10 cellular contexts compared by ENCODE assay signal in the genomic region with DNA sequence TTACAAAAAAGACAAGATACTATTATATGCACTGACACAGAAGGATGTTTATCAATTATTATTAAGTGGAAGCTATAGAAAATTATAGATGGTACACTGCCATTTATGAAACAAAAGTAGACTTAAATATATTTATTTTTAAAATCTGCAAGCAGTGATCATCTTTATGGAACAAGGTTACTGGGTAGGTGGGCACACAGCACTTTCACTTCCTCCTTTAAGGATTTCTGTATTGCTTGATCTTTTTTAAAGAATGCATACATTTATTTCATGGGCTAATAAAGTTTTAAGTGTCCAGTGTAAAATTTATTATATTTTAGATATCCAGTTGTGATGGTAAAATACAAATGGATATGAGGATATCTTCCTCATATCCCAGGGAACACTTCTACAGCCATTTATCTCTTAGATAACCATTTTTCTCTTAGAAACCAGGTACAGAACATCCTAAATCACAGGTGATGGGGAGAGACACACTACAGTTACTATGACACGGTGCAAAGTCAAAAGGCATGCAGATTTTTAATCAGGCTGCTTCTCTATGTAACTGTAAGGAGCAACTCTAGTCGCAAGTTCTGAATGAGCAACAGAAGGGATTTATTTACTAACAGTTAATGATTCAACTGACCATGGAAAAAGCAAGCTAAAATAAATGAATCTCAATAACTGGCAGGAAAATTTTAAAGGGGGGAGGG. TPM values are rescaled to one million over a fixed set of nuclear protein-coding genes. Genes with fewer than 3 reads are reported as not detected.
A peak's percentile ranks its signal among the peaks of the same experiment; 100 is the strongest.
DNase-seq lines count a peak whose midpoint lies in the region; ATAC-seq and TF ChIP-seq lines count a peak whose summit lies in the region.
"Had no signal": no experiment of that assay in that cellular context is flagged by ENCODE, and none has a peak within 500 bp of the region (broad histone marks: within the 10 kb centered on the region; RNA-seq: fewer than 3 reads in every experiment).

No MANE protein-coding gene starts in this region.

- intact Hi-C loops in activated CD4-positive, alpha-beta memory T cell treated with anti-CD3 and anti-CD28 coated beads for 36 hours (cut with micrococcal nuclease), result loop anchor here (5.0 kb wide), 1 partner anchor 477 kb away; no protein-coding TSS in a partner anchor

- no peak for DNase-seq in activated CD4-positive, alpha-beta memory T cell treated with anti-CD3 and anti-CD28 coated beads for 36 hours
- DNase-seq in activated CD4-positive, alpha-beta memory T cell treated with anti-CD3 and anti-CD28 coated beads, Interleukin-2, amount 10 ng/mL, durations not matched to agents 7 days and 5 days, result no peak
- DNase-seq in Kasumi-1 (lab: John Stamatoyannopoulos, UW), result peak; percentile 10 to 11
- no peak for DNase-seq in adipocyte (ENCODE audit: low read depth)
- DNase-seq in progenitor cell of endocrine pancreas (ENCODE audit: low spot score, unreplicated experiment), result no peak
- no peak for DNase-seq in NCI-H1048 (lab: John Stamatoyannopoulos, UW)
- DNase-seq in brain microvascular endothelial cell, result no peak
- DNase-seq: NCI-H1694 treated with DMSO at 0.1 percent for 48 hours had no signal

- in situ Hi-C loops in brain microvascular endothelial cell (cut with HindIII; ENCODE audit: low pct_ligation_motif_present, low sequenced_read_pairs), result no loop called here

- peaks cover 39% of the 10 kb centered on the region for H3K4me1 Mint-ChIP-seq in activated CD4-positive, alpha-beta memory T cell treated with anti-CD3 and anti-CD28 coated beads for 36 hours (ENCODE audit: low read depth)
- H3K4me1 Mint-ChIP-seq in activated CD4-positive, alpha-beta memory T cell treated with anti-CD3 and anti-CD28 coated beads, Interleukin-2, amount 10 ng/mL, durations not matched to agents 7 days and 5 days, result peaks cover 22% of the 10 kb centered on the region
- H3K4me1 Mint-ChIP-seq in progenitor cell of endocrine pancreas (ENCODE audit: low read depth), result peaks cover 24% of the 10 kb centered on the region

- H3K9ac ChIP-seq in adipocyte (ENCODE audit: low read length), result no peak overlapping the region

- H3K36me3 Mint-ChIP-seq in activated CD4-positive, alpha-beta memory T cell treated with anti-CD3 and anti-CD28 coated beads for 36 hours, result peaks cover 22% of the 10 kb centered on the region
- H3K36me3 Mint-ChIP-seq in activated CD4-positive, alpha-beta memory T cell treated with anti-CD3 and anti-CD28 coated beads, Interleukin-2, amount 10 ng/mL, durations not matched to agents 7 days and 5 days (ENCODE audit: low read depth), result peaks cover 30% of the 10 kb centered on the region
- H3K36me3 Mint-ChIP-seq in progenitor cell of endocrine pancreas (ENCODE audit: insufficient read depth), result peaks cover 17% of the 10 kb centered on the region

- H3K27me3 Mint-ChIP-seq in activated CD4-positive, alpha-beta memory T cell treated with anti-CD3 and anti-CD28 coated beads for 36 hours, result no peaks in the 10 kb centered on the region
- peaks cover 10% of the 10 kb centered on the region for H3K27me3 Mint-ChIP-seq in activated CD4-positive, alpha-beta memory T cell treated with anti-CD3 and anti-CD28 coated beads, Interleukin-2, amount 10 ng/mL, durations not matched to agents 7 days and 5 days
- H3K27me3 Mint-ChIP-seq in progenitor cell of endocrine pancreas, result no peaks in the 10 kb centered on the region

- no peak for ATAC-seq in GM19351 (IDR thresholded peaks at IDR 0.05; ENCODE audit: unreplicated experiment)

- CTCF ChIA-PET in activated CD4-positive, alpha-beta memory T cell treated with anti-CD3 and anti-CD28 coated beads for 36 hours (lab: Charles Lee), result interaction anchor here (0.6 kb wide), 2 partner anchors 174 to 577 kb away, joined by 3 read pairs; no protein-coding TSS in a partner anchor
- CTCF ChIA-PET in activated CD4-positive, alpha-beta memory T cell treated with anti-CD3 and anti-CD28 coated beads, Interleukin-2, amount 10 ng/mL, durations not matched to agents 7 days and 5 days (lab: Charles Lee), result no interaction called here

- H3K4me3 ChIP-seq in adipocyte (ENCODE audit: low read length) (peak overlapping the region; percentile 95), brain microvascular endothelial cell (ENCODE audit: low read depth, low read length) (no peak overlapping the region)

- H3K36me3 ChIP-seq in adipocyte (ENCODE audit: control insufficient read depth, insufficient read depth, low read length, severe bottlenecking), result no peaks in the 10 kb centered on the region
- H3K36me3 ChIP-seq in brain microvascular endothelial cell (replicated peaks), result no peaks in the 10 kb centered on the region
- H3K36me3 ChIP-seq: SJCRH30 had no signal

- H3K27me3 ChIP-seq in adipocyte (replicated peaks; ENCODE audit: control insufficient read depth, insufficient read depth, low read length) (no peaks in the 10 kb centered on the region), brain microvascular endothelial cell (replicated peaks) (no peaks in the 10 kb centered on the region)
- H3K27me3 ChIP-seq: SJCRH30 had no signal

- no peaks in the 10 kb centered on the region for H3K9me3 ChIP-seq in adipocyte (ENCODE audit: control insufficient read depth, low read length)
- H3K9me3 ChIP-seq: SJCRH30 had no signal

- H3K4me3 Mint-ChIP-seq in activated CD4-positive, alpha-beta memory T cell treated with anti-CD3 and anti-CD28 coated beads for 36 hours, result peak overlapping the region; percentile 93
- H3K4me3 Mint-ChIP-seq in activated CD4-positive, alpha-beta memory T cell treated with anti-CD3 and anti-CD28 coated beads, Interleukin-2, amount 10 ng/mL, durations not matched to agents 7 days and 5 days, result no peak overlapping the region
- peak overlapping the region; percentile 92 for H3K4me3 Mint-ChIP-seq in progenitor cell of endocrine pancreas (ENCODE audit: low read depth)

- H3K4me1 ChIP-seq in adipocyte (ENCODE audit: control insufficient read depth, insufficient read depth, low read length), result peaks cover 29% of the 10 kb centered on the region
- H3K4me1 ChIP-seq: SJCRH30 had no signal

- no peak overlapping the region for H3K27ac ChIP-seq in brain microvascular endothelial cell
- H3K27ac ChIP-seq: SJCRH30 had no signal

- TF ChIP-seq CTCF in progenitor cell of endocrine pancreas (IDR thresholded peaks at IDR 0.05; ENCODE audit: unreplicated experiment) (no peak), brain microvascular endothelial cell (IDR thresholded peaks at IDR 0.05; ENCODE audit: low read depth, low read length, missing control alignments) (no peak)

- no peak overlapping the region for H3K27ac Mint-ChIP-seq in activated CD4-positive, alpha-beta memory T cell treated with anti-CD3 and anti-CD28 coated beads for 36 hours
- H3K27ac Mint-ChIP-seq in activated CD4-positive, alpha-beta memory T cell treated with anti-CD3 and anti-CD28 coated beads, Interleukin-2, amount 10 ng/mL, durations not matched to agents 7 days and 5 days, result no peak overlapping the region
- no peak overlapping the region for H3K27ac Mint-ChIP-seq in progenitor cell of endocrine pancreas

- POLR2A ChIA-PET in activated CD4-positive, alpha-beta memory T cell treated with anti-CD3 and anti-CD28 coated beads for 36 hours (lab: Charles Lee), result no interaction called here
- POLR2A ChIA-PET in activated CD4-positive, alpha-beta memory T cell treated with anti-CD3 and anti-CD28 coated beads, Interleukin-2, amount 10 ng/mL, durations not matched to agents 7 days and 5 days (lab: Charles Lee), result no interaction called here

- H3K9me3 Mint-ChIP-seq in activated CD4-positive, alpha-beta memory T cell treated with anti-CD3 and anti-CD28 coated beads for 36 hours, result peaks cover 22% of the 10 kb centered on the region
- H3K9me3 Mint-ChIP-seq in activated CD4-positive, alpha-beta memory T cell treated with anti-CD3 and anti-CD28 coated beads, Interleukin-2, amount 10 ng/mL, durations not matched to agents 7 days and 5 days, result peaks cover 18% of the 10 kb centered on the region
- H3K9me3 Mint-ChIP-seq in progenitor cell of endocrine pancreas (ENCODE audit: low read depth), result peaks cover 31% of the 10 kb centered on the region

RNA-seq across cellular contexts. Expression of gene FBXL4, which starts 2.3 kb away (rescaled TPM):
- total RNA-seq in activated CD4-positive, alpha-beta memory T cell treated with anti-CD3 and anti-CD28 coated beads for 36 hours, result 10 to 100 TPM; 13.8 TPM
- 10 to 100 TPM; 11.5 to 12.1 TPM for total RNA-seq in activated CD4-positive, alpha-beta memory T cell treated with anti-CD3 and anti-CD28 coated beads, Interleukin-2, amount 10 ng/mL, durations not matched to agents 7 days and 5 days
- total RNA-seq in progenitor cell of endocrine pancreas, result 18.0 and 18.3 TPM in 2 replicates

Comparison
In these comparisons a context has a peak if more than half of its experiments do, and no peak if none do; other contexts are left out.
1. DNase-seq: peak in Kasumi-1 (2 of 2); none in activated CD4-positive, alpha-beta memory T cell treated with anti-CD3 and anti-CD28 coated beads for 36 hours (single experiment), activated CD4-positive, alpha-beta memory T cell treated with anti-CD3 and anti-CD28 coated beads, Interleukin-2, amount 10 ng/mL, durations not matched to agents 7 days and 5 days (single experiment), adipocyte (single experiment), progenitor cell of endocrine pancreas (single experiment), NCI-H1048 (single experiment) and brain microvascular endothelial cell (single experiment).